In the genomic region with DNA sequence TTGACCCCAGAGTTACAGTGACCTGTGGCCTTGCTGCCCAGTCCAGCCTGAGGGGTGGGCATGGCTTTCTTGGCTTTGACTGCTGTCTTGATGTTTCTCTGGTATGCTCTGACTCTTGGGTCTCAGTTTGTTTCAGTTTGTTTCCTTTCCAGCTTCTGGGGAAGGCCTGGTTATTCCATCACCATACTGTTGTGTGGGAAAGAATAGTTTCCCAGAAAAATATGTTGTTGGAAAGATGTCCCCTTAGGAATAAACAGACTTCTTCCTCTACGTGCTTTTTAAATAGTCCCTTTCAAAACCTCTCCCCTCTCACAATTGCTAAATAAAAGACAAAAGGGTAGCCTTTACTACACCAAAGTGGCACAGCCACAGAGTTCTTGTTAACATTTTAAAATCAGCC, we compare ENCODE assay signal across 32 cellular contexts. TPM values are rescaled to one million over a fixed set of nuclear protein-coding genes. Genes with fewer than 3 reads are reported as not detected.
"Had no signal": no experiment of that assay in that cellular context is flagged by ENCODE, and none has a peak within 500 bp of the region (broad histone marks: within the 10 kb centered on the region; RNA-seq: fewer than 3 reads in every experiment).

No MANE protein-coding gene starts in this region.

- H3K36me3 ChIP-seq: neural progenitor cell, pancreas, prostate gland, right atrium auricular region, right lobe of liver, sigmoid colon, spleen, suprapubic skin, tibial artery, transverse colon, upper lobe of right lung, uterus had no signal

- H3K4me1 ChIP-seq: neural progenitor cell, pancreas, prostate gland, right atrium auricular region, right lobe of liver, sigmoid colon, spleen, suprapubic skin, testis, tibial artery, transverse colon, upper lobe of right lung, uterus had no signal

- H3K4me3 ChIP-seq: neural progenitor cell, pancreas, prostate gland, right atrium auricular region, right lobe of liver, sigmoid colon, skin epidermis, smooth muscle cell, spleen, suprapubic skin, testis, tibial artery, transverse colon, upper lobe of right lung, uterus had no signal

- DNase-seq: naive thymus-derived CD4-positive, alpha-beta T cell; natural killer cell; occipital lobe; pancreas; retina; right lobe of liver; sigmoid colon; spleen; stimulated activated CD4-positive, alpha-beta T cell treated with anti-CD3 and anti-CD28 coated beads, Interleukin-12 subunit alpha, Interleukin-12 subunit beta, amount 100 ng/mL, for 4 hours; stimulated activated CD4-positive, alpha-beta T cell treated with anti-CD3 and anti-CD28 coated beads, Interleukin-1b, Interleukin-23, amount 100 ng/mL, for 48 hours; stimulated activated CD4-positive, alpha-beta T cell treated with anti-CD3 and anti-CD28 coated beads, Interleukin-4, amount 100 ng/mL, for 1 hour; stimulated activated CD4-positive, alpha-beta T cell treated with anti-CD3 and anti-CD28 coated beads, Interleukin-4, amount 100 ng/mL, for 4 hours; stimulated activated CD8-positive, alpha-beta memory T cell treated with anti-CD3 and anti-CD28 coated beads, Interleukin-4, amount 100 ng/mL, for 48 hours; stimulated activated naive CD4-positive, alpha-beta T cell; stimulated activated naive CD8-positive, alpha-beta T cell treated with anti-CD3 and anti-CD28 coated beads, Interleukin-15, amount 100 ng/mL, for 72 hours; stimulated activated naive CD8-positive, alpha-beta T cell treated with anti-CD3 and anti-CD28 coated beads, Interleukin-15, Interleukin-2, amounts not matched to agents 100 U/mL and 50 U/mL, for 24 hours; substantia nigra; testis; tibial artery; transverse colon; upper lobe of right lung; uterus had no signal

- H3K9me3 ChIP-seq: pancreas, prostate gland, right lobe of liver, suprapubic skin, testis, uterus had no signal

- H3K27ac ChIP-seq: neural progenitor cell, pancreas, prostate gland, right lobe of liver, sigmoid colon, spleen, suprapubic skin, testis, tibial artery, transverse colon, upper lobe of right lung, uterus had no signal

- H3K4me3 Mint-ChIP-seq: naive thymus-derived CD4-positive, alpha-beta T cell; natural killer cell; nephron; neural progenitor cell; stimulated activated memory B cell treated with anti-CD40 and anti-IgM and Interleukin-4, amounts not matched to agents 10 μg/mL and 1 μg/mL and 100 μg/mL, for 72 hours; stimulated activated naive CD8-positive, alpha-beta T cell treated with anti-CD3 and anti-CD28 coated beads, Interleukin-15, amount 100 ng/mL, for 72 hours; type B pancreatic cell had no signal

- ATAC-seq: naive thymus-derived CD4-positive, alpha-beta T cell; natural killer cell; pancreas; right lobe of liver; stimulated activated memory B cell treated with anti-CD40 and anti-IgM and Interleukin-4, amounts not matched to agents 10 μg/mL and 1 μg/mL and 100 μg/mL, for 72 hours; stimulated activated naive CD8-positive, alpha-beta T cell treated with anti-CD3 and anti-CD28 coated beads, Interleukin-15, amount 100 ng/mL, for 72 hours; stimulated activated naive CD8-positive, alpha-beta T cell treated with anti-CD3 and anti-CD28 coated beads, Interleukin-15, Interleukin-2, amounts not matched to agents 100 U/mL and 50 U/mL, for 24 hours; upper lobe of right lung had no signal

- H3K9ac ChIP-seq: neural progenitor cell had no signal

- H3K27ac Mint-ChIP-seq: naive thymus-derived CD4-positive, alpha-beta T cell; natural killer cell; nephron; neural progenitor cell; stimulated activated memory B cell treated with anti-CD40 and anti-IgM and Interleukin-4, amounts not matched to agents 10 μg/mL and 1 μg/mL and 100 μg/mL, for 72 hours; stimulated activated naive CD8-positive, alpha-beta T cell treated with anti-CD3 and anti-CD28 coated beads, Interleukin-15, amount 100 ng/mL, for 72 hours; type B pancreatic cell had no signal

- H3K4me1 Mint-ChIP-seq: naive thymus-derived CD4-positive, alpha-beta T cell; natural killer cell; nephron; neural progenitor cell; stimulated activated memory B cell treated with anti-CD40 and anti-IgM and Interleukin-4, amounts not matched to agents 10 μg/mL and 1 μg/mL and 100 μg/mL, for 72 hours; stimulated activated naive CD8-positive, alpha-beta T cell treated with anti-CD3 and anti-CD28 coated beads, Interleukin-15, amount 100 ng/mL, for 72 hours had no signal

- H3K27me3 Mint-ChIP-seq: naive thymus-derived CD4-positive, alpha-beta T cell; stimulated activated memory B cell treated with anti-CD40 and anti-IgM and Interleukin-4, amounts not matched to agents 10 μg/mL and 1 μg/mL and 100 μg/mL, for 72 hours; type B pancreatic cell had no signal

- H3K36me3 Mint-ChIP-seq: neural progenitor cell; stimulated activated memory B cell treated with anti-CD40 and anti-IgM and Interleukin-4, amounts not matched to agents 10 μg/mL and 1 μg/mL and 100 μg/mL, for 72 hours; type B pancreatic cell had no signal

- H3K27me3 ChIP-seq: neural progenitor cell, pancreas, right atrium auricular region, right lobe of liver, sigmoid colon, spleen, suprapubic skin, testis, tibial artery, transverse colon, upper lobe of right lung, uterus had no signal

RNA-seq across cellular contexts. Expression of a gene that starts 49.5 kb away (rescaled TPM):
- total RNA-seq: naive thymus-derived CD4-positive, alpha-beta T cell; natural killer cell had no signal
- polyA plus RNA-seq: naive thymus-derived CD4-positive, alpha-beta T cell; neural cell had no signal
